ENCODE assay signal across 11 cellular contexts in genomic region chr6:45959534-45960195, GRCh38. TPM values are rescaled to one million over a fixed set of nuclear protein-coding genes. Genes with fewer than 3 reads are reported as not detected.
DNase-seq lines count a peak whose midpoint lies in the region; TF ChIP-seq lines count a peak whose summit lies in the region.
"Had no signal": no experiment of that assay in that cellular context is flagged by ENCODE, and none has a peak within 500 bp of the region (broad histone marks: within the 10 kb centered on the region; RNA-seq: fewer than 3 reads in every experiment).

No MANE protein-coding gene starts in this region.

- no peaks in the 10 kb centered on the region for H3K27me3 ChIP-seq in fibroblast of lung (ENCODE audit: control insufficient read depth, insufficient read depth, low read length)
- peaks cover 3% of the 10 kb centered on the region for H3K27me3 ChIP-seq in smooth muscle cell (ENCODE audit: low read depth)
- H3K27me3 ChIP-seq in BE2C: no peaks in the 10 kb centered on the region
- no peaks in the 10 kb centered on the region for H3K27me3 ChIP-seq in vagina
- H3K27me3 ChIP-seq: neural progenitor cell had no signal

- no peaks in the 10 kb centered on the region for H3K36me3 ChIP-seq in fibroblast of lung (ENCODE audit: control insufficient read depth, insufficient read depth, low read length)
- no peaks in the 10 kb centered on the region for H3K36me3 ChIP-seq in smooth muscle cell (ENCODE audit: low read depth)
- H3K36me3 ChIP-seq in BE2C: no peaks in the 10 kb centered on the region
- H3K36me3 ChIP-seq in vagina: no peaks in the 10 kb centered on the region
- H3K36me3 ChIP-seq: neural progenitor cell had no signal

- intact Hi-C loops in vagina (cut with DNase I): no loop called here

- H4K20me1 ChIP-seq in fibroblast of lung (ENCODE audit: control insufficient read depth, extremely low read depth, insufficient read depth, low read length) (no peaks in the 10 kb centered on the region), smooth muscle cell (ENCODE audit: low read depth) (no peaks in the 10 kb centered on the region)

- H3K4me1 ChIP-seq in fibroblast of lung (ENCODE audit: control insufficient read depth, extremely low read depth, insufficient read depth, low read length) (no peaks in the 10 kb centered on the region), smooth muscle cell (ENCODE audit: low read depth) (no peaks in the 10 kb centered on the region), BE2C (no peaks in the 10 kb centered on the region), vagina (no peaks in the 10 kb centered on the region)

- no peaks in the 10 kb centered on the region for H3F3A ChIP-seq in smooth muscle cell (ENCODE audit: low read depth)

- H3K79me2 ChIP-seq in fibroblast of lung (ENCODE audit: control insufficient read depth, insufficient read depth, low read length) (no peaks in the 10 kb centered on the region), smooth muscle cell (ENCODE audit: low read depth) (no peaks in the 10 kb centered on the region)

- H3K9me3 ChIP-seq in fibroblast of lung (ENCODE audit: control insufficient read depth, insufficient read depth, low read depth, low read length) (no peaks in the 10 kb centered on the region), smooth muscle cell (replicated peaks; ENCODE audit: low read depth) (no peaks in the 10 kb centered on the region), BE2C (no peaks in the 10 kb centered on the region), vagina (no peaks in the 10 kb centered on the region)

- WGBS in smooth muscle cell (ENCODE audit: low lambda C conversion rate): 69% methylated on average over 4 of the region's 4 CpGs

- no peak overlapping the region for H3K27ac ChIP-seq in fibroblast of lung (ENCODE audit: insufficient read depth, low read length)
- peak overlapping the region; percentile 10 for H3K27ac ChIP-seq in smooth muscle cell (ENCODE audit: low read depth)
- no peak overlapping the region for H3K27ac ChIP-seq in vagina
- H3K27ac ChIP-seq: 22Rv1, neural progenitor cell had no signal

- H3K4me2 ChIP-seq in fibroblast of lung (ENCODE audit: extremely low read depth, insufficient read depth, low read length) (no peak overlapping the region), smooth muscle cell (no peak overlapping the region)
- H3K4me2 ChIP-seq: neural progenitor cell had no signal

- no peak for TF ChIP-seq POLR2A in vagina (IDR thresholded peaks at IDR 0.05)

- no peak for TF ChIP-seq CTCF in fibroblast of lung (conservative IDR thresholded peaks at IDR 0.05 in 1 of 2, IDR thresholded peaks at IDR 0.05 in 1 of 2; ENCODE audit: low read depth in 1 of 2, low read length in 2 of 2)
- TF ChIP-seq CTCF in smooth muscle cell (IDR thresholded peaks at IDR 0.05; ENCODE audit: borderline replicate concordance, insufficient read depth, poor library complexity, severe bottlenecking): no peak
- no peak for TF ChIP-seq CTCF in BE2C (IDR thresholded peaks at IDR 0.05; ENCODE audit: low read depth, low read length)
- no peak for TF ChIP-seq CTCF in vagina (IDR thresholded peaks at IDR 0.05)

- H3K4me3 ChIP-seq in fibroblast of lung (replicated peaks in 1 of 4; ENCODE audit: control extremely low read depth in 1 of 4, insufficient read depth in 1 of 4, low read depth in 3 of 4, low read length in 4 of 4) (no peak overlapping the region), smooth muscle cell (no peak overlapping the region), BE2C (ENCODE audit: low read depth, low read length) (no peak overlapping the region), vagina (no peak overlapping the region)
- H3K4me3 ChIP-seq: neural progenitor cell had no signal

- no peak overlapping the region for H3K9ac ChIP-seq in fibroblast of lung (ENCODE audit: insufficient read depth, low read length)
- no peak overlapping the region for H3K9ac ChIP-seq in smooth muscle cell (ENCODE audit: low read depth)
- H3K9ac ChIP-seq: neural progenitor cell had no signal

- peak; percentile 65 for DNase-seq in DMS 273 (lab: John Stamatoyannopoulos, UW; ENCODE audit: unreplicated experiment)
- DNase-seq in DMS 273 treated with DMSO at 0.1 percent for 48 hours (lab: John Stamatoyannopoulos, UW): no peak
- DNase-seq in NCI-H69 (lab: John Stamatoyannopoulos, UW): peak; percentile 72
- peak; percentile 25 to 66 for DNase-seq in fibroblast of lung (ENCODE audit: low read depth in 2 of 2)
- DNase-seq in smooth muscle cell (lab: John Stamatoyannopoulos, UW; ENCODE audit: unreplicated experiment): no peak
- no peak for DNase-seq in globus pallidus (ENCODE audit: low spot score)
- DNase-seq in BE2C: no peak
- no peak for DNase-seq in vagina (ENCODE audit: extremely low spot score in 2 of 2)
- DNase-seq: activated naive CD8-positive, alpha-beta T cell treated with anti-CD3 and anti-CD28 coated beads for 36 hours had no signal

- H2AFZ ChIP-seq in fibroblast of lung (ENCODE audit: low read length): no peak overlapping the region
- H2AFZ ChIP-seq in smooth muscle cell (ENCODE audit: low read depth): no peak overlapping the region
- H2AFZ ChIP-seq: neural progenitor cell had no signal

RNA-seq across cellular contexts. Expression of gene CLIC5, which starts 56.0 kb away (rescaled TPM):
- not detected in 2 replicates for total RNA-seq in fibroblast of lung
- 0.03 TPM in 1 of 2 replicates, not detected in the other for polyA plus RNA-seq in fibroblast of lung
- polyA plus RNA-seq in fibroblast of lung (2012): not detected in 2 replicates
- not detected in 2 replicates for polyA minus RNA-seq in fibroblast of lung (ENCODE audit: low replicate concordance)
- 0.99 and 4.4 TPM in 2 replicates for total RNA-seq in smooth muscle cell
- 0.97 and 1.4 TPM in 2 replicates for polyA plus RNA-seq in smooth muscle cell
- not detected for polyA plus RNA-seq in BE2C (2012; ENCODE audit: insufficient read depth, insufficient read length, low read depth)
- total RNA-seq in vagina: 3.4 TPM

Comparison
In these comparisons a context has a peak if more than half of its experiments do, and no peak if none do; other contexts are left out.
1. DNase-seq: peak in DMS 273 (single experiment), NCI-H69 (single experiment) and fibroblast of lung (2 of 2); none in DMS 273 treated with DMSO at 0.1 percent for 48 hours (single experiment), smooth muscle cell (single experiment), globus pallidus (single experiment), BE2C (single experiment) and vagina (0 of 2).